In genomic region chr14:24243336-24243836, GRCh38 we compare ENCODE assay signal across 6 cellular contexts. TPM values are rescaled to one million over a fixed set of nuclear protein-coding genes. Genes with fewer than 3 reads are reported as not detected.
DNase-seq lines count a peak whose midpoint lies in the region; ATAC-seq and TF ChIP-seq lines count a peak whose summit lies in the region.

No MANE protein-coding gene starts in this region.

- H3K27me3 Mint-ChIP-seq in activated naive CD8-positive, alpha-beta T cell treated with anti-CD3 and anti-CD28 coated beads, Interleukin-2, amount 50 U/mL, for 24 hours, result no peaks in the 10 kb centered on the region

- no peak; the same call in 2 of the 3 replicates for ATAC-seq in SK-N-SH treated with all-trans-retinoic acid at 6 μM for 48 hours
- no peak for ATAC-seq in activated naive CD8-positive, alpha-beta T cell treated with anti-CD3 and anti-CD28 coated beads, Interleukin-2, amount 50 U/mL, for 24 hours

- POLR2A ChIA-PET in SK-N-SH (lab: Yijun Ruan, JAX), result interaction anchor here (1.8 to 2.5 kb wide), 5 partner anchors 10 to 65 kb away, joined by 6 to 27 read pairs (median 13); partner anchors contain the start of genes CHMP4A, CIDEB, DHRS1 and GMPR2

- peaks cover 17% of the 10 kb centered on the region for H3K36me3 Mint-ChIP-seq in activated naive CD8-positive, alpha-beta T cell treated with anti-CD3 and anti-CD28 coated beads, Interleukin-2, amount 50 U/mL, for 24 hours (ENCODE audit: low read depth)

- peaks cover 26 to 29% of the 10 kb centered on the region in 2 experiments for H3K36me3 ChIP-seq in SK-N-SH (replicated peaks in 1 of 2; ENCODE audit: control insufficient read depth in 1 of 2, insufficient read depth in 2 of 2, low read length in 1 of 2)

- H3K4me3 ChIP-seq in SK-N-SH (ENCODE audit: low read depth in 2 of 2, low read length in 1 of 2) (peak overlapping the region; percentile 68 to 94), mononuclear cell (ENCODE audit: low read length) (peak overlapping the region; percentile 55)

- no peaks in the 10 kb centered on the region for H3K9me3 ChIP-seq in SK-N-SH
- H3K9me3 ChIP-seq in mononuclear cell (ENCODE audit: low read depth, low read length), result no peaks in the 10 kb centered on the region

- H3K27me3 ChIP-seq in SK-N-SH (ENCODE audit: insufficient read depth) (no peaks in the 10 kb centered on the region), mononuclear cell (ENCODE audit: insufficient read depth, low read length) (no peaks in the 10 kb centered on the region)

- H3K4me3 Mint-ChIP-seq in activated naive CD8-positive, alpha-beta T cell treated with anti-CD3 and anti-CD28 coated beads, Interleukin-2, amount 50 U/mL, for 24 hours, result peak overlapping the region; percentile 90

- WGBS in SK-N-SH (ENCODE audit: low lambda C conversion rate), result 58% methylated on average over 8 of the region's 10 CpGs

- H3K79me2 ChIP-seq in SK-N-SH (ENCODE audit: insufficient read depth), result peaks cover 33% of the 10 kb centered on the region

- TF ChIP-seq RAD21 in SK-N-SH (IDR thresholded peaks at IDR 0.05; ENCODE audit: low read length), result no peak

- no peaks in the 10 kb centered on the region for H4K20me1 ChIP-seq in SK-N-SH (ENCODE audit: insufficient read depth)

- H3F3A ChIP-seq in SK-N-SH (replicated peaks; ENCODE audit: insufficient read depth), result peaks cover 19% of the 10 kb centered on the region

- TF ChIP-seq CTCF in SK-N-SH (IDR thresholded peaks at IDR 0.05), result no peak

- H3K9me3 Mint-ChIP-seq in activated naive CD8-positive, alpha-beta T cell treated with anti-CD3 and anti-CD28 coated beads, Interleukin-2, amount 50 U/mL, for 24 hours, result no peaks in the 10 kb centered on the region

- H3K4me1 ChIP-seq in SK-N-SH (ENCODE audit: control insufficient read depth in 1 of 2, insufficient read depth in 2 of 2, low read depth in 1 of 2, low read length in 1 of 2) (peaks cover 26% of the 10 kb centered on the region in 2 experiments; a peak in 2 of 4 replicates), mononuclear cell (ENCODE audit: insufficient read depth, low read length) (peaks cover 69% of the 10 kb centered on the region)

- H3K9me2 ChIP-seq in SK-N-SH, result no peaks in the 10 kb centered on the region

- CTCF ChIA-PET in SK-N-SH (lab: Yijun Ruan, JAX), result interaction anchor here (0.7 to 12.0 kb wide), 34 partner anchors 9 to 193 kb away, joined by 3 to 191 read pairs (median 6); partner anchors contain the start of genes CHMP4A, CIDEB, DHRS1 and GMPR2

- peak overlapping the region; percentile 96 for H3K27ac ChIP-seq in SK-N-SH (ENCODE audit: low read depth in 2 of 2, low read length in 1 of 2)

- peak overlapping the region; percentile 92 for H3K9ac ChIP-seq in SK-N-SH

- H2AFZ ChIP-seq in SK-N-SH (ENCODE audit: low read depth), result peak overlapping the region; percentile 62; the same call in 1 of the 2 replicates

- peak overlapping the region; percentile 95 for H3K4me2 ChIP-seq in SK-N-SH

- DNase-seq in SK-N-SH, result no peak
- DNase-seq in activated naive CD8-positive, alpha-beta T cell treated with anti-CD3 and anti-CD28 coated beads, Interleukin-2, amount 50 U/mL, for 24 hours, result no peak
- DNase-seq in NCI-H1436 (lab: John Stamatoyannopoulos, UW), result no peak
- no peak for DNase-seq in cerebellum (ENCODE audit: low spot score)

- TF ChIP-seq EP300 in SK-N-SH (IDR thresholded peaks at IDR 0.05; ENCODE audit: borderline replicate concordance in 1 of 2, low read depth in 1 of 2, low read length in 1 of 2), result no peak

- peak overlapping the region; percentile 97 for H3K27ac Mint-ChIP-seq in activated naive CD8-positive, alpha-beta T cell treated with anti-CD3 and anti-CD28 coated beads, Interleukin-2, amount 50 U/mL, for 24 hours

- H3K4me1 Mint-ChIP-seq in activated naive CD8-positive, alpha-beta T cell treated with anti-CD3 and anti-CD28 coated beads, Interleukin-2, amount 50 U/mL, for 24 hours, result peaks cover 76% of the 10 kb centered on the region

TF ChIP-seq in SK-N-SH, 30 proteins besides CTCF, POLR2A, EP300 and RAD21:
- TF ChIP-seq JUND (IDR thresholded peaks at IDR 0.05) (no peak), REST (IDR thresholded peaks at IDR 0.05; ENCODE audit: low read depth, low read length) (no peak)

TF ChIP-seq in SK-N-SH treated with all-trans-retinoic acid at 6 μM for 48 hours, 23 proteins besides CTCF, POLR2A, EP300 and RAD21 (continues in another document):
- TF ChIP-seq OSR1 (CRISPR knock-in tag; IDR thresholded peaks at IDR 0.05) (no peak), BACH2 (CRISPR knock-in tag; IDR thresholded peaks at IDR 0.05; ENCODE audit: borderline replicate concordance) (no peak), POU6F1 (CRISPR knock-in tag; IDR thresholded peaks at IDR 0.05; ENCODE audit: borderline replicate concordance, low read depth) (no peak), GLIS3 (CRISPR knock-in tag; IDR thresholded peaks at IDR 0.05) (no peak), TSHZ2 (CRISPR knock-in tag; IDR thresholded peaks at IDR 0.05) (no peak), TCF4 (CRISPR knock-in tag; IDR thresholded peaks at IDR 0.05; ENCODE audit: borderline replicate concordance) (no peak), ZNF565 (CRISPR knock-in tag; conservative IDR thresholded peaks at IDR 0.05; ENCODE audit: low read depth) (no peak), ZFP30 (CRISPR knock-in tag; IDR thresholded peaks at IDR 0.05) (no peak), TOX (CRISPR knock-in tag; IDR thresholded peaks at IDR 0.05; ENCODE audit: borderline replicate concordance) (no peak), CSDC2 (CRISPR knock-in tag; IDR thresholded peaks at IDR 0.05) (no peak), ARNTL (CRISPR knock-in tag; IDR thresholded peaks at IDR 0.05; ENCODE audit: borderline replicate concordance, low read depth) (no peak), ESRRG (CRISPR knock-in tag; IDR thresholded peaks at IDR 0.05) (no peak), ZNF8 (CRISPR knock-in tag; IDR thresholded peaks at IDR 0.05) (no peak), ISL1 (CRISPR knock-in tag; IDR thresholded peaks at IDR 0.05) (no peak), PPARA (CRISPR knock-in tag; IDR thresholded peaks at IDR 0.05; ENCODE audit: borderline replicate concordance) (no peak)

RNA-seq across cellular contexts. Expression of gene TINF2, which starts 1.0 kb away (rescaled TPM):
- 38.3 and 42.2 TPM in 2 replicates for polyA plus RNA-seq in SK-N-SH (2012; rRNA removed)
- polyA plus RNA-seq in SK-N-SH (2012; cell fraction: cytosol; rRNA removed), result 40.0 and 41.1 TPM in 2 replicates
- 61.8 and 64.1 TPM in 2 replicates for polyA plus RNA-seq in SK-N-SH (2012; cell fraction: nucleus; rRNA removed)
- total RNA-seq in mononuclear cell (70.7 TPM), cerebellum (29.4 TPM)

RNA-seq across cellular contexts. Expression of gene GMPR2, which starts 10.7 kb away (rescaled TPM):
- polyA plus RNA-seq in SK-N-SH (2012; rRNA removed), result 97.0 and 149 TPM in 2 replicates
- polyA plus RNA-seq in SK-N-SH (2012; cell fraction: cytosol; rRNA removed), result 113 and 123 TPM in 2 replicates
- polyA plus RNA-seq in SK-N-SH (2012; cell fraction: nucleus; rRNA removed), result 95.3 and 158 TPM in 2 replicates
- total RNA-seq in mononuclear cell (31.1 TPM), cerebellum (31.0 TPM)

RNA-seq across cellular contexts. Expression of gene NEDD8, which starts 11.2 kb away (rescaled TPM):
- polyA plus RNA-seq in SK-N-SH (2012; rRNA removed), result 465 and 534 TPM in 2 replicates
- polyA plus RNA-seq in SK-N-SH (2012; cell fraction: cytosol; rRNA removed), result 571 and 857 TPM in 2 replicates
- 102 and 143 TPM in 2 replicates for polyA plus RNA-seq in SK-N-SH (2012; cell fraction: nucleus; rRNA removed)
- total RNA-seq in mononuclear cell (51.2 TPM), cerebellum (56.8 TPM)

RNA-seq across cellular contexts. Expression of gene TGM1, which starts 19.6 kb away (rescaled TPM):
- 2.7 and 3.0 TPM in 2 replicates for polyA plus RNA-seq in SK-N-SH (2012; rRNA removed)
- 0.84 and 1.4 TPM in 2 replicates for polyA plus RNA-seq in SK-N-SH (2012; cell fraction: cytosol; rRNA removed)
- 15.5 and 26.3 TPM in 2 replicates for polyA plus RNA-seq in SK-N-SH (2012; cell fraction: nucleus; rRNA removed)
- 4.2 TPM for total RNA-seq in mononuclear cell
- 1.1 TPM for total RNA-seq in cerebellum

RNA-seq across cellular contexts. Expression of gene MDP1, which starts 27.5 kb away (rescaled TPM):
- 36.4 and 36.7 TPM in 2 replicates for polyA plus RNA-seq in SK-N-SH (2012; rRNA removed)
- 33.8 and 34.0 TPM in 2 replicates for polyA plus RNA-seq in SK-N-SH (2012; cell fraction: cytosol; rRNA removed)
- 42.4 and 50.9 TPM in 2 replicates for polyA plus RNA-seq in SK-N-SH (2012; cell fraction: nucleus; rRNA removed)
- 4.5 TPM for total RNA-seq in mononuclear cell
- 13.1 TPM for total RNA-seq in cerebellum
